In the genomic region with DNA sequence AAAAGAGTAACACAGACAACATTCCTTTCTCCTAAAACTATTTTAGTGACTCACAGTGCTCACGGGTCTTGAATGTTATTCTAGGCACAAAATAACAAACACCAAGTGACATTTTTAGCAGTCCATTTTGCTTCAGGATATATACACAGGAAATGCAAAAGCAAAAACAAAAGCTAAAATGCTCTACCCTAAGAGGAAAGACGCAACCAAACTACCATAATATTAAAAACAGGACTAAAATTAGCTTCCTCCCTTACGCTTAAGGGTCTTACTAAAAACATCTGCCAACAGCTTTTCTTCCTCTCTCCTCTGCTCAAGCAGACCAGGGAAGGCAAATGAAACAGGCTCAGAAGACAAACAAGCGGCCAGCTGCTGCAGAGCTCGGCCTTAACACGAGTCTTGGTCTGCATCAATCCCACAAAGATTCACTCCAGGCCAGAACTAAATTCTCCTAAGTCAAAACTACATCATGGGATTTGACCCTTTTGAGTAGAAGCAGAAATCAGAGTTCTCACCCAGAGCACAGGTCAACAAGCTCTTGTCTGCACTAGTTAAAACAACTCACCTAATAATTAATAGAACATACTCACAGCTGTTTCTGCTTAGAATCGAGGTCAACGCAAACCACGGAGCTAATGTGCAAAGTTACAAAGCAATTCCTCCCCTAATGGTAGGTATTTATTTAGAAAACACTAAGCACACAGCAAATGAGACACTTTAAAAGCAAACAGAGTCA, we compare ENCODE assay signal across 8 cellular contexts.
A peak's percentile ranks its signal among the peaks of the same experiment; 100 is the strongest.
DNase-seq lines count a peak whose midpoint lies in the region; ATAC-seq and TF ChIP-seq lines count a peak whose summit lies in the region.

No MANE protein-coding gene starts in this region.

- TF ChIP-seq POLR2A in gastroesophageal sphincter (IDR thresholded peaks at IDR 0.05), result no peak

- no peak overlapping the region for H3K4me3 ChIP-seq in gastroesophageal sphincter

- CTCF ChIA-PET in GM10248 (lab: Yijun Ruan, JAX), result interaction anchor here (0.8 to 6.2 kb wide), 19 partner anchors 8 to 582 kb away, joined by 3 to 42 read pairs (median 4); partner anchors contain the start of gene RAPGEF1
- CTCF ChIA-PET in activated CD4-positive, alpha-beta memory T cell treated with anti-CD3 and anti-CD28 coated beads for 36 hours (lab: Charles Lee), result interaction anchor here (0.6 to 6.3 kb wide), 17 partner anchors 7 to 86 kb away, joined by 3 to 60 read pairs (median 6); partner anchors contain the start of gene RAPGEF1

- 8 to 15% methylated on average over 7 to 9 of the region's 9 CpGs for WGBS in gastroesophageal sphincter (ENCODE audit: low coverage in 1 of 2), 2 donors

- no peak for TF ChIP-seq CTCF in GM10248 (IDR thresholded peaks at IDR 0.05; ENCODE audit: control extremely low read depth, extremely low read depth, low read depth, missing control alignments)
- peak in 1 of 4 experiments; percentile 9 for TF ChIP-seq CTCF in gastroesophageal sphincter (IDR thresholded peaks at IDR 0.05)

- H3K4me1 Mint-ChIP-seq in activated CD4-positive, alpha-beta memory T cell treated with anti-CD3 and anti-CD28 coated beads for 36 hours (ENCODE audit: low read depth), result peaks cover 94% of the 10 kb centered on the region

- H3K36me3 ChIP-seq in gastroesophageal sphincter, result no peaks in the 10 kb centered on the region

- H3K27me3 Mint-ChIP-seq in activated CD4-positive, alpha-beta memory T cell treated with anti-CD3 and anti-CD28 coated beads for 36 hours, result no peaks in the 10 kb centered on the region

- POLR2A ChIA-PET in GM10248 (lab: Yijun Ruan, JAX), result interaction anchor here (0.7 to 2.4 kb wide), 12 partner anchors 9 to 59 kb away, joined by 3 to 11 read pairs (median 4); no protein-coding TSS in a partner anchor
- POLR2A ChIA-PET in activated CD4-positive, alpha-beta memory T cell treated with anti-CD3 and anti-CD28 coated beads for 36 hours (lab: Charles Lee), result interaction anchor here (0.8 to 6.1 kb wide), 23 partner anchors 9 to 421 kb away, joined by 3 to 56 read pairs (median 7); no protein-coding TSS in a partner anchor

- H3K9me3 ChIP-seq in gastroesophageal sphincter, result no peaks in the 10 kb centered on the region

- peak overlapping the region; percentile 83 for H3K4me3 Mint-ChIP-seq in activated CD4-positive, alpha-beta memory T cell treated with anti-CD3 and anti-CD28 coated beads for 36 hours

- H3K36me3 Mint-ChIP-seq in activated CD4-positive, alpha-beta memory T cell treated with anti-CD3 and anti-CD28 coated beads for 36 hours, result peaks cover 5% of the 10 kb centered on the region

- no peaks in the 10 kb centered on the region for H3K27me3 ChIP-seq in gastroesophageal sphincter

- intact Hi-C loops in activated CD4-positive, alpha-beta memory T cell treated with anti-CD3 and anti-CD28 coated beads for 36 hours (cut with micrococcal nuclease), result loop anchor here (1.0 kb wide), 4 partner anchors 9 to 52 kb away; no protein-coding TSS in a partner anchor
- intact Hi-C loops in sciatic nerve (cut with DNase I), result no loop called here

- DNase-seq in GM10248 (ENCODE audit: extremely low spot score) (peak; percentile 59), sciatic nerve (ENCODE audit: low spot score) (no peak), midbrain (lab: John Stamatoyannopoulos, UW) (no peak), NCI-H1092 treated with DMSO at 0.1 percent for 48 hours (lab: John Stamatoyannopoulos, UW) (no peak)
- DNase-seq in activated CD4-positive, alpha-beta memory T cell treated with anti-CD3 and anti-CD28 coated beads for 36 hours, result no peak
- no peak for DNase-seq in activated CD8-positive, alpha-beta memory T cell treated with anti-CD3 and anti-CD28 coated beads, Interleukin-2, amount 50 U/mL, for 48 hours

- H3K27ac ChIP-seq in gastroesophageal sphincter, result peak overlapping the region; percentile 68 to 84 (median 82)

- TF ChIP-seq EP300 in gastroesophageal sphincter (IDR thresholded peaks at IDR 0.05), result no peak

- H3K27ac Mint-ChIP-seq in activated CD4-positive, alpha-beta memory T cell treated with anti-CD3 and anti-CD28 coated beads for 36 hours, result peak overlapping the region; percentile 99

- H3K4me1 ChIP-seq in gastroesophageal sphincter, result peaks cover 28 to 91% (median 43%) of the 10 kb centered on the region in 3 donors

- no peaks in the 10 kb centered on the region for H3K9me3 Mint-ChIP-seq in activated CD4-positive, alpha-beta memory T cell treated with anti-CD3 and anti-CD28 coated beads for 36 hours

- peak; percentile 43 for ATAC-seq in HG03175 (IDR thresholded peaks at IDR 0.05; ENCODE audit: unreplicated experiment)
- ATAC-seq in gastroesophageal sphincter, result no peak
- peak; percentile 75 for ATAC-seq in sciatic nerve
